ENCODE assay signal across 15 cellular contexts in the genomic region with DNA sequence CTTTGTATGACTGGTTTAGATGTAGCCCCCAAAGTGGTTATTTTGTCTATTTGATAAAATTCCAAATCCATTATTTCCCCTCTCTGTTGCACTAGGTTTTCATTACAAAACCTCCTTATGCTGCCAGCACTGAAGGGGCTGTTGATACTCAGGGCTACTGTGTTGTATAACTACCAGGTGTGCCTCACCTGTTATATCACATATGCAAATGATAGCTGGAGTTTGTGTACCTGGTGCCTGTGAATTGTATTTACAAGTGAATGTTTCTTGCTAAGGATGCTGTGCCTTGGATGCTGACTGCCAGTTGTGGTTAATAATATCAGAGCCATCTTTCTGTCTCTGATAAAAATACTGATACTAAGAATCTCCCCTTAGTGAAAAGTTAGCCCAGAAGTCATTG.
DNase-seq lines count a peak whose midpoint lies in the region; ATAC-seq and TF ChIP-seq lines count a peak whose summit lies in the region.
"Had no signal": no experiment of that assay in that cellular context is flagged by ENCODE, and none has a peak within 500 bp of the region (broad histone marks: within the 10 kb centered on the region; RNA-seq: fewer than 3 reads in every experiment).

No MANE protein-coding gene starts in this region.

- no peaks in the 10 kb centered on the region for H3K36me3 ChIP-seq in left lung
- no peaks in the 10 kb centered on the region for H3K36me3 ChIP-seq in neural progenitor cell
- H3K36me3 ChIP-seq: ascending aorta, BE2C, uterus had no signal

- no peaks in the 10 kb centered on the region for H3K9me3 ChIP-seq in T-helper 17 cell (ENCODE audit: control insufficient read depth, low read length, poor library complexity, severe bottlenecking)
- no peaks in the 10 kb centered on the region for H3K9me3 ChIP-seq in left lung
- no peaks in the 10 kb centered on the region for H3K9me3 ChIP-seq in neural progenitor cell (ENCODE audit: low read depth)
- H3K9me3 ChIP-seq: BE2C, uterus had no signal

- H3K9me3 Mint-ChIP-seq in neural progenitor cell, result peaks cover 8% of the 10 kb centered on the region

- H3K27ac Mint-ChIP-seq in T-helper 17 cell, result peak overlapping the region; percentile 35
- no peak overlapping the region for H3K27ac Mint-ChIP-seq in neural progenitor cell
- H3K27ac Mint-ChIP-seq: activated T-helper 1 cell treated with anti-CD3 and anti-CD28 coated beads, Interleukin-12 subunit alpha, Interleukin-12 subunit beta, Interleukin-2, Interleukin-4 antibody, amounts not matched to agents 30 ng/mL and 10 ng/mL and 1 ng/mL, durations not matched to agents 14 hours and 24 hours and 36 hours had no signal

- H3K27ac ChIP-seq in left lung (peak overlapping the region in 1 of 2 donors; percentile 68), neural progenitor cell (no peak overlapping the region)
- H3K27ac ChIP-seq: ascending aorta had no signal

- H3F3A ChIP-seq in neural progenitor cell (ENCODE audit: low read depth), result no peaks in the 10 kb centered on the region

- H3K27me3 ChIP-seq in left lung, result no peaks in the 10 kb centered on the region
- no peaks in the 10 kb centered on the region for H3K27me3 ChIP-seq in neural progenitor cell
- H3K27me3 ChIP-seq: ascending aorta, BE2C, uterus had no signal

- no peaks in the 10 kb centered on the region for H3K79me2 ChIP-seq in neural progenitor cell (ENCODE audit: low read depth)

- no peak overlapping the region for H3K4me2 ChIP-seq in neural progenitor cell

- peaks cover 3% of the 10 kb centered on the region for H3K36me3 Mint-ChIP-seq in T-helper 17 cell (ENCODE audit: low read depth)
- no peaks in the 10 kb centered on the region for H3K36me3 Mint-ChIP-seq in neural progenitor cell

- H3K9ac ChIP-seq in neural progenitor cell, result no peak overlapping the region

- TF ChIP-seq CTCF in left lung (IDR thresholded peaks at IDR 0.05) (no peak), neural progenitor cell (IDR thresholded peaks at IDR 0.05) (no peak)

- H3K4me1 Mint-ChIP-seq in T-helper 17 cell, result peaks cover 4% of the 10 kb centered on the region
- H3K4me1 Mint-ChIP-seq in neural progenitor cell, result peaks cover 7% of the 10 kb centered on the region

- H3K4me1 ChIP-seq in left lung, result peaks cover 0 to 6% of the 10 kb centered on the region in 2 donors
- H3K4me1 ChIP-seq in neural progenitor cell, result no peaks in the 10 kb centered on the region
- H3K4me1 ChIP-seq: ascending aorta, BE2C had no signal

- H3K27me3 Mint-ChIP-seq in T-helper 17 cell, result peaks cover 45% of the 10 kb centered on the region
- no peaks in the 10 kb centered on the region for H3K27me3 Mint-ChIP-seq in neural progenitor cell (ENCODE audit: insufficient read depth, low read depth)

- H3K4me3 ChIP-seq in left lung (peak overlapping the region in 1 of 2 donors; percentile 2), neural progenitor cell (no peak overlapping the region)
- H3K4me3 ChIP-seq: ascending aorta, uterus had no signal

- no peaks in the 10 kb centered on the region for H4K20me1 ChIP-seq in neural progenitor cell (ENCODE audit: low read depth)

- H3K4me3 Mint-ChIP-seq in T-helper 17 cell (no peak overlapping the region), neural progenitor cell (no peak overlapping the region)

- intact Hi-C loops in left lung (cut with DNase I), result no loop called here

- no peak for ATAC-seq in T-helper 17 cell
- ATAC-seq in left lung, result peak; percentile 71

- DNase-seq in DMS53 treated with DMSO at 0.1 percent for 48 hours (lab: John Stamatoyannopoulos, UW; ENCODE audit: unreplicated experiment) (peak; percentile 78), NCI-H2029 treated with DMSO at 0.1 percent for 48 hours (lab: John Stamatoyannopoulos, UW) (peak; percentile 31), T-helper 17 cell (no peak), left lung (no peak), neural progenitor cell (ENCODE audit: low spot score) (no peak), AML-193 (lab: John Stamatoyannopoulos, UW) (no peak)
- DNase-seq in stimulated activated CD4-positive, alpha-beta T cell treated with anti-CD3 and anti-CD28 coated beads, Interleukin-2, amount 100 ng/mL, for 24 hours, result no peak
- DNase-seq in stimulated activated CD4-positive, alpha-beta T cell treated with anti-CD3 and anti-CD28 coated beads, Interleukin-2, amount 100 ng/mL, for 48 hours, result no peak
- DNase-seq: activated CD4-positive, alpha-beta T cell treated with anti-CD3 and anti-CD28 coated beads for 1 hour; NCI-H2171; T-helper 1 cell had no signal

- no peak overlapping the region for H2AFZ ChIP-seq in neural progenitor cell (replicated peaks)

Comparison
In these comparisons a context has a peak if more than half of its experiments do, and no peak if none do; other contexts are left out.
1. DNase-seq: peak in DMS53 treated with DMSO at 0.1 percent for 48 hours (single experiment) and NCI-H2029 treated with DMSO at 0.1 percent for 48 hours (single experiment); none in T-helper 17 cell (0 of 3), left lung (0 of 2), neural progenitor cell (single experiment), AML-193 (0 of 2), stimulated activated CD4-positive, alpha-beta T cell treated with anti-CD3 and anti-CD28 coated beads, Interleukin-2, amount 100 ng/mL, for 24 hours (0 of 2) and stimulated activated CD4-positive, alpha-beta T cell treated with anti-CD3 and anti-CD28 coated beads, Interleukin-2, amount 100 ng/mL, for 48 hours (0 of 2).